ENCODE assay signal across 8 cellular contexts in the genomic region with DNA sequence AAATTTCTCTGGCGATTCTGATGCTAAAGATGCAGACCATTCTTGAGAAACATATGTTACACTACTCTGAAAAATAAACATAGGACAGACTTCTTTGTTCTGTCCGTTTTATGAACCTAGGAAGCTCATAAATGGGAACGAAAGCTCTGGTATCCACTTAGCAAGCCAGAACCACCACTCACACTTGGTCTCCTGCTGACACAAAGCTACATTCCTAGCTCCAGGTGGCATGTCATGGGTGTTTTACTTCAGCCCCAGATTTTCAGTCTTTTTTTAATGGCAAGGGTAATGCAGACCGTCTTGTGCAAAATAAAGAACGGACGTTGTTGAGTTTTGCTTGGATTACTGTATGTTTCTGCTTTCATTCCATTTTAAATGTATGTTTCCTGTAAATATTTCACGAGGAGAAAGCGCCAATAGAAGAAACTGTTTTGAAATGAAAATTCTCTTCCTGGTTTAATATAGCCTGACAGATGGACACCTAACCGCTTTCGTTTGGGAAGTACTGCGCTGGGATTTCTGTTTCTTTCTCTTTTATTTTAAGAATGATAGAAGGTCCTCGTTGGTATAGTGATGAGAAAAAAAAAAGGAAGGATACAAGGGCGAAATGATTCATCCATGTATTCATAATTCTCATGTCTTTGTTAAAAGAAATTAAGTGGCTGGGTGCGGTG. TPM values are rescaled to one million over a fixed set of nuclear protein-coding genes. Genes with fewer than 3 reads are reported as not detected.
DNase-seq lines count a peak whose midpoint lies in the region; ATAC-seq and TF ChIP-seq lines count a peak whose summit lies in the region.

No MANE protein-coding gene starts in this region.

- no peaks in the 10 kb centered on the region for H3K36me3 ChIP-seq in left ventricle myocardium inferior

- H3K4me3 ChIP-seq in left ventricle myocardium inferior = peak overlapping the region; percentile 76

- H3K4me3 Mint-ChIP-seq in activated CD8-positive, alpha-beta memory T cell treated with anti-CD3 and anti-CD28 coated beads, Interleukin-2, amount 10 ng/mL, durations not matched to agents 7 days and 5 days = peak overlapping the region; percentile 99
- peak overlapping the region; percentile 100 for H3K4me3 Mint-ChIP-seq in activated T-helper 17 cell treated with anti-CD3 and anti-CD28 coated beads, Interleukin-2, amount 50 U/mL, for 72 hours

- no peaks in the 10 kb centered on the region for H3K9me3 Mint-ChIP-seq in activated CD8-positive, alpha-beta memory T cell treated with anti-CD3 and anti-CD28 coated beads, Interleukin-2, amount 10 ng/mL, durations not matched to agents 7 days and 5 days (ENCODE audit: low read depth)
- H3K9me3 Mint-ChIP-seq in activated T-helper 17 cell treated with anti-CD3 and anti-CD28 coated beads, Interleukin-2, amount 50 U/mL, for 72 hours = no peaks in the 10 kb centered on the region

- peaks cover 34% of the 10 kb centered on the region for H3K4me1 Mint-ChIP-seq in activated CD8-positive, alpha-beta memory T cell treated with anti-CD3 and anti-CD28 coated beads, Interleukin-2, amount 10 ng/mL, durations not matched to agents 7 days and 5 days
- peaks cover 9% of the 10 kb centered on the region for H3K4me1 Mint-ChIP-seq in activated T-helper 17 cell treated with anti-CD3 and anti-CD28 coated beads, Interleukin-2, amount 50 U/mL, for 72 hours

- H3K36me3 Mint-ChIP-seq in activated CD8-positive, alpha-beta memory T cell treated with anti-CD3 and anti-CD28 coated beads, Interleukin-2, amount 10 ng/mL, durations not matched to agents 7 days and 5 days = peaks cover 2% of the 10 kb centered on the region
- H3K36me3 Mint-ChIP-seq in activated T-helper 17 cell treated with anti-CD3 and anti-CD28 coated beads, Interleukin-2, amount 50 U/mL, for 72 hours (ENCODE audit: low read depth) = peaks cover 15% of the 10 kb centered on the region

- TF ChIP-seq CTCF in left ventricle myocardium inferior (IDR thresholded peaks at IDR 0.05; ENCODE audit: borderline replicate concordance) = no peak

- H3K27ac ChIP-seq in left ventricle myocardium inferior (replicated peaks) = peak overlapping the region; percentile 92

- H3K4me1 ChIP-seq in left ventricle myocardium inferior = peaks cover 16% of the 10 kb centered on the region

- H3K9me3 ChIP-seq in left ventricle myocardium inferior (replicated peaks) = no peaks in the 10 kb centered on the region

- H3K27me3 Mint-ChIP-seq in activated CD8-positive, alpha-beta memory T cell treated with anti-CD3 and anti-CD28 coated beads, Interleukin-2, amount 10 ng/mL, durations not matched to agents 7 days and 5 days = no peaks in the 10 kb centered on the region
- no peaks in the 10 kb centered on the region for H3K27me3 Mint-ChIP-seq in activated T-helper 17 cell treated with anti-CD3 and anti-CD28 coated beads, Interleukin-2, amount 50 U/mL, for 72 hours

- ATAC-seq in activated CD8-positive, alpha-beta memory T cell treated with anti-CD3 and anti-CD28 coated beads, Interleukin-2, amount 10 ng/mL, durations not matched to agents 7 days and 5 days = no peak
- ATAC-seq in activated T-helper 17 cell treated with anti-CD3 and anti-CD28 coated beads, Interleukin-2, amount 50 U/mL, for 72 hours (replicated peaks) = no peak
- ATAC-seq in GM18858 (IDR thresholded peaks at IDR 0.05; ENCODE audit: unreplicated experiment) (no peak), GM21737 (IDR thresholded peaks at IDR 0.05; ENCODE audit: unreplicated experiment) (no peak)

- CTCF ChIA-PET in activated CD8-positive, alpha-beta memory T cell treated with anti-CD3 and anti-CD28 coated beads, Interleukin-2, amount 10 ng/mL, durations not matched to agents 7 days and 5 days (lab: Charles Lee) = interaction anchor here (0.6 to 1.7 kb wide), 2 partner anchors 52 to 91 kb away, joined by 3 to 5 read pairs; partner anchors contain the start of gene POP5

- intact Hi-C loops in left ventricle myocardium inferior (cut with micrococcal nuclease) = no loop called here

- no peaks in the 10 kb centered on the region for H3K27me3 ChIP-seq in left ventricle myocardium inferior (ENCODE audit: low read depth)

- peak overlapping the region; percentile 99 for H3K27ac Mint-ChIP-seq in activated CD8-positive, alpha-beta memory T cell treated with anti-CD3 and anti-CD28 coated beads, Interleukin-2, amount 10 ng/mL, durations not matched to agents 7 days and 5 days
- H3K27ac Mint-ChIP-seq in activated T-helper 17 cell treated with anti-CD3 and anti-CD28 coated beads, Interleukin-2, amount 50 U/mL, for 72 hours = peak overlapping the region; percentile 100

- DNase-seq in activated CD8-positive, alpha-beta memory T cell treated with anti-CD3 and anti-CD28 coated beads, Interleukin-2, amount 10 ng/mL, durations not matched to agents 7 days and 5 days = no peak
- DNase-seq in activated CD8-positive, alpha-beta memory T cell treated with anti-CD3 and anti-CD28 coated beads for 24 hours = no peak
- DNase-seq in NCI-H2029 treated with DMSO at 0.1 percent for 48 hours (lab: John Stamatoyannopoulos, UW) (peak; percentile 77), left ventricle myocardium inferior (no peak), renal cortical epithelial cell (ENCODE audit: low read depth) (peak; percentile 74)

RNA-seq across cellular contexts. Expression of gene COQ5, which starts 0.8 kb away (rescaled TPM):
- total RNA-seq in activated CD8-positive, alpha-beta memory T cell treated with anti-CD3 and anti-CD28 coated beads, Interleukin-2, amount 10 ng/mL, durations not matched to agents 7 days and 5 days = 10 to 100 TPM; 26.4 to 34.0 TPM
- 10 to 100 TPM; 17.2 to 21.8 TPM for total RNA-seq in activated T-helper 17 cell treated with anti-CD3 and anti-CD28 coated beads, Interleukin-2, amount 50 U/mL, for 72 hours
- total RNA-seq in left ventricle myocardium inferior = 41.8 TPM
- 46.6 and 50.0 TPM in 2 replicates for total RNA-seq in renal cortical epithelial cell

RNA-seq across cellular contexts. Expression of gene RNF10, which starts 4.4 kb away (rescaled TPM):
- 100 to 1,000 TPM; 209 to 217 TPM for total RNA-seq in activated CD8-positive, alpha-beta memory T cell treated with anti-CD3 and anti-CD28 coated beads, Interleukin-2, amount 10 ng/mL, durations not matched to agents 7 days and 5 days
- 100 to 1,000 TPM; 182 to 212 TPM for total RNA-seq in activated T-helper 17 cell treated with anti-CD3 and anti-CD28 coated beads, Interleukin-2, amount 50 U/mL, for 72 hours
- total RNA-seq in left ventricle myocardium inferior (274 TPM), renal cortical epithelial cell (84.7 and 491 TPM in 2 replicates)

RNA-seq across cellular contexts. Expression of gene DYNLL1, which starts 33.9 kb away (rescaled TPM):
- total RNA-seq in activated CD8-positive, alpha-beta memory T cell treated with anti-CD3 and anti-CD28 coated beads, Interleukin-2, amount 10 ng/mL, durations not matched to agents 7 days and 5 days = 100 to 1,000 TPM; 190 to 264 TPM
- 100 to 1,000 TPM in 1 of 2 donors, 10 to 100 TPM in 1; 69.2 to 197 TPM for total RNA-seq in activated T-helper 17 cell treated with anti-CD3 and anti-CD28 coated beads, Interleukin-2, amount 50 U/mL, for 72 hours
- total RNA-seq in left ventricle myocardium inferior = 175 TPM
- 216 and 417 TPM in 2 replicates for total RNA-seq in renal cortical epithelial cell

RNA-seq across cellular contexts. Expression of gene POP5, which starts 51.4 kb away (rescaled TPM):
- total RNA-seq in activated CD8-positive, alpha-beta memory T cell treated with anti-CD3 and anti-CD28 coated beads, Interleukin-2, amount 10 ng/mL, durations not matched to agents 7 days and 5 days = 10 to 100 TPM; 63.1 to 65.1 TPM
- total RNA-seq in activated T-helper 17 cell treated with anti-CD3 and anti-CD28 coated beads, Interleukin-2, amount 50 U/mL, for 72 hours = 10 to 100 TPM; 29.9 to 41.5 TPM
- total RNA-seq in left ventricle myocardium inferior (48.3 TPM), renal cortical epithelial cell (40.3 and 49.2 TPM in 2 replicates)

Comparison
In these comparisons a context has a peak if more than half of its experiments do, and no peak if none do; other contexts are left out.
1. DNase-seq: peak in NCI-H2029 treated with DMSO at 0.1 percent for 48 hours (single experiment) and renal cortical epithelial cell (single experiment); none in activated CD8-positive, alpha-beta memory T cell treated with anti-CD3 and anti-CD28 coated beads, Interleukin-2, amount 10 ng/mL, durations not matched to agents 7 days and 5 days (single experiment), activated CD8-positive, alpha-beta memory T cell treated with anti-CD3 and anti-CD28 coated beads for 24 hours (single experiment) and left ventricle myocardium inferior (single experiment).